8 cellular contexts compared by ENCODE assay signal in genomic region chr12:89707992-89708792, GRCh38. TPM values are rescaled to one million over a fixed set of nuclear protein-coding genes. Genes with fewer than 3 reads are reported as not detected.
DNase-seq lines count a peak whose midpoint lies in the region; FAIRE-seq and TF ChIP-seq lines count a peak whose summit lies in the region.

No MANE protein-coding gene starts in this region.

- H3K36me3 ChIP-seq in H1 (ENCODE audit: control insufficient read depth in 2 of 4, insufficient read depth in 4 of 4, low read length in 3 of 4), result no peaks in the 10 kb centered on the region

- no peak overlapping the region for H3K4ac ChIP-seq in H1 (replicated peaks; ENCODE audit: insufficient read length, low read depth, low read length)

- H3K23me2 ChIP-seq in H1 (ENCODE audit: low read depth, low read length), result peaks cover 14% of the 10 kb centered on the region; the same call in 1 of the 2 replicates

- 2% methylated on average over 48 of the region's 87 CpGs; no CpG with 5 or more reads in 1 of the 2 experiments for WGBS in H1 (ENCODE audit: extremely low coverage in 1 of 2, insufficient coverage in 1 of 2, insufficient read length in 1 of 2, insufficient replicate concordance in 2 of 2, low coverage in 1 of 2, low lambda C conversion rate in 2 of 2, missing lambda C conversion rate in 1 of 2), 2 experiments

- H3K56ac ChIP-seq in H1 (replicated peaks; ENCODE audit: insufficient read length, low read depth, low read length), result no peak overlapping the region

- H2BK15ac ChIP-seq in H1 (ENCODE audit: low read length), result no peak overlapping the region

- no peak overlapping the region for H3K23ac ChIP-seq in H1 (ENCODE audit: insufficient read length)

- H3K14ac ChIP-seq in H1 (ENCODE audit: insufficient read length), result no peak overlapping the region

- H2BK12ac ChIP-seq in H1 (ENCODE audit: low read depth, low read length), result no peak overlapping the region

- no peak overlapping the region for H3K18ac ChIP-seq in H1 (ENCODE audit: extremely low read depth, low read length)

- POLR2A ChIA-PET in H1 (lab: Charles Lee; ENCODE audit: partially characterized antibody), result interaction anchor here (1.2 to 2.7 kb wide), 5 partner anchors 8 to 355 kb away, joined by 3 to 13 read pairs (median 4); partner anchors contain the start of genes DUSP6 and GALNT4

- H3K4me3 ChIP-seq in Jurkat, Clone E6-1 (ENCODE audit: low read length), result peak overlapping the region; percentile 65
- H3K4me3 ChIP-seq in H1 (ENCODE audit: extremely low read depth in 1 of 4, insufficient read depth in 2 of 4, low read depth in 3 of 4, low read length in 4 of 4) (peak overlapping the region; percentile 65 to 86 (median 70)), mononuclear cell (ENCODE audit: low read length) (peak overlapping the region; percentile 90)

- no peak overlapping the region for H4K91ac ChIP-seq in H1 (replicated peaks; ENCODE audit: insufficient read length, low read length)

- H3K79me2 ChIP-seq in H1 (ENCODE audit: control insufficient read depth in 1 of 2, insufficient read depth in 2 of 2, low read length in 2 of 2), result peaks cover 0 to 44% of the 10 kb centered on the region in 2 experiments; a peak in 2 of 4 replicates

- H4K8ac ChIP-seq in H1 (ENCODE audit: extremely low read depth, insufficient read depth, low read length), result peak overlapping the region; percentile 98

- no peak overlapping the region for H2BK20ac ChIP-seq in H1 (ENCODE audit: low read length)

- no peak for TF ChIP-seq POLR2A in H1 (IDR thresholded peaks at IDR 0.05; ENCODE audit: control extremely low read depth in 1 of 2, low read depth in 2 of 2, low read length in 2 of 2)

- CTCF ChIA-PET in H1 (lab: Charles Lee; ENCODE audit: partially characterized antibody), result interaction anchor here (1.2 kb wide), 1 partner anchor 69 kb away, joined by 3 read pairs; no protein-coding TSS in a partner anchor

- no peak for TF ChIP-seq EP300 in H1 (IDR thresholded peaks at IDR 0.05; ENCODE audit: borderline replicate concordance in 1 of 2, low read depth in 2 of 2, low read length in 2 of 2)

- H3K9me3 ChIP-seq in H1 (ENCODE audit: insufficient read depth in 2 of 2, low read depth in 1 of 2, low read length in 1 of 2) (no peaks in the 10 kb centered on the region), mononuclear cell (ENCODE audit: low read depth, low read length) (no peaks in the 10 kb centered on the region)

- TF ChIP-seq RAD21 in H1 (IDR thresholded peaks at IDR 0.05 in 1 of 2, conservative IDR thresholded peaks at IDR 0.05 in 1 of 2; ENCODE audit: low read depth in 2 of 2, low read length in 2 of 2), result peak in 1 of 2 experiments; percentile 19; a peak in 1 of 4 replicates

- no peak overlapping the region for H2AK5ac ChIP-seq in H1 (ENCODE audit: low read depth, low read length)

- H3K4me1 ChIP-seq in H1 (replicated peaks in 1 of 4; ENCODE audit: control insufficient read depth in 3 of 4, insufficient read depth in 4 of 4, low read length in 3 of 4) (no peaks in the 10 kb centered on the region; a peak in 1 of 7 replicates), mononuclear cell (ENCODE audit: insufficient read depth, low read length) (peaks cover 13% of the 10 kb centered on the region)

- peaks cover 11 to 15% of the 10 kb centered on the region in 2 experiments for H4K20me1 ChIP-seq in H1 (replicated peaks in 1 of 2; ENCODE audit: control insufficient read depth in 1 of 2, insufficient read depth in 2 of 2, low read length in 2 of 2)

- no peak overlapping the region for H4K5ac ChIP-seq in H1 (ENCODE audit: insufficient read length, low read depth, low read length)

- peak; percentile 25 for DNase-seq in NK-92 treated with Interleukin-12 subunit alpha and Interleukin-12 subunit beta, amount 100 ng/mL, for 24 hours (lab: John Stamatoyannopoulos, UW)
- no peak for DNase-seq in NK-92 (lab: John Stamatoyannopoulos, UW; ENCODE audit: unreplicated experiment)
- DNase-seq in Jurkat, Clone E6-1 (ENCODE audit: low read depth, low spot score), result no peak
- peak; percentile 38 for DNase-seq in activated CD4-positive, alpha-beta T cell treated with anti-CD3 and anti-CD28 coated beads, Interleukin-2, amount 50 U/mL, for 1 hour
- DNase-seq in H1 (ENCODE audit: low read depth in 1 of 2, low spot score in 2 of 2), result peak in 1 of 2 experiments; percentile 63
- DNase-seq in stimulated activated naive CD4-positive, alpha-beta T cell treated with Interleukin-2 at 50 U/mL for 16 hours (lab: John Stamatoyannopoulos, UW), result peak; percentile 29
- DNase-seq in NCI-H1048 (lab: John Stamatoyannopoulos, UW), result no peak

- no peak overlapping the region for H2AFZ ChIP-seq in H1 (ENCODE audit: low read length)

- peak overlapping the region; percentile 90; the same call in 1 of the 2 replicates for H3K27ac ChIP-seq in H1 (ENCODE audit: low read depth, low read length)

- peak overlapping the region; percentile 63 to 98 for H3K4me2 ChIP-seq in H1 (ENCODE audit: insufficient read depth in 1 of 2, low read depth in 2 of 2, low read length in 2 of 2)

- no peaks in the 10 kb centered on the region; the same call in 1 of the 2 replicates for H3K79me1 ChIP-seq in H1 (ENCODE audit: low read depth, low read length)

- FAIRE-seq in H1 (lab: Jason Lieb, UNC), result no peak

- H3K9ac ChIP-seq in H1 (replicated peaks in 1 of 4; ENCODE audit: extremely low read depth in 1 of 4, low read depth in 3 of 4, low read length in 3 of 4), result peak overlapping the region in 3 of 4 experiments; percentile 80 to 94 (median 90); a peak in 5 of 7 replicates

- TF ChIP-seq CTCF in H1 (IDR thresholded peaks at IDR 0.05; ENCODE audit: control extremely low read depth in 1 of 3, insufficient read depth in 1 of 3, low read depth in 1 of 3, low read length in 3 of 3), result no peak

- H2BK5ac ChIP-seq in H1 (ENCODE audit: low read depth, low read length), result peak overlapping the region; percentile 25; the same call in 1 of the 2 replicates

- no peak overlapping the region for H2BK120ac ChIP-seq in H1 (replicated peaks; ENCODE audit: low read depth, low read length)

- peaks cover 0 to 26% (median 13%) of the 10 kb centered on the region in 4 experiments; a peak in 5 of 7 replicates for H3K27me3 ChIP-seq in H1 (replicated peaks in 1 of 4; ENCODE audit: control insufficient read depth in 3 of 4, extremely low read depth in 1 of 4, insufficient read depth in 3 of 4, low read length in 3 of 4)
- no peaks in the 10 kb centered on the region for H3K27me3 ChIP-seq in mononuclear cell (ENCODE audit: insufficient read depth, low read length)

TF ChIP-seq in H1, 55 proteins besides CTCF, POLR2A, EP300 and RAD21 (continues in another document):
- TF ChIP-seq EGR1 (IDR thresholded peaks at IDR 0.05; ENCODE audit: borderline replicate concordance, low read depth, low read length) (no peak), USF2 (IDR thresholded peaks at IDR 0.05; ENCODE audit: low read length) (no peak), KDM4A (IDR thresholded peaks at IDR 0.05; ENCODE audit: low read depth, low read length, severe bottlenecking) (peak; percentile 69), SIX5 (IDR thresholded peaks at IDR 0.05; ENCODE audit: low read depth, low read length) (no peak), PHF8 (conservative IDR thresholded peaks at IDR 0.05; ENCODE audit: low read depth, low read length) (no peak), SP1 (IDR thresholded peaks at IDR 0.05; ENCODE audit: low read depth, low read length) (no peak), CREB1 (IDR thresholded peaks at IDR 0.05) (no peak), MAX (IDR thresholded peaks at IDR 0.05) (0 out of 2 replicates have a peak, but pooled peaks have one; percentile 12), SIN3A (conservative IDR thresholded peaks at IDR 0.05 in 1 of 2, IDR thresholded peaks at IDR 0.05 in 1 of 2; ENCODE audit: low read depth in 1 of 2, low read length in 2 of 2) (no peak; a peak in 1 of 4 replicates), SP4 (IDR thresholded peaks at IDR 0.05; ENCODE audit: low read length) (no peak), NANOG (IDR thresholded peaks at IDR 0.05; ENCODE audit: insufficient read depth, low read depth, low read length, poor library complexity, severe bottlenecking) (no peak), EZH2 (IDR thresholded peaks at IDR 0.05; ENCODE audit: low read depth, low read length, severe bottlenecking) (no peak), RNF2 (IDR thresholded peaks at IDR 0.05; ENCODE audit: borderline replicate concordance, low read depth, low read length, missing control alignments, poor library complexity, severe bottlenecking) (peak; percentile 32), SP2 (IDR thresholded peaks at IDR 0.05; ENCODE audit: low read length) (no peak), RBBP5 (IDR thresholded peaks at IDR 0.05; ENCODE audit: borderline replicate concordance, low read depth, low read length) (peak; percentile 24; the same call in 1 of the 2 replicates)
- TF ChIP-seq, protein P1, sequence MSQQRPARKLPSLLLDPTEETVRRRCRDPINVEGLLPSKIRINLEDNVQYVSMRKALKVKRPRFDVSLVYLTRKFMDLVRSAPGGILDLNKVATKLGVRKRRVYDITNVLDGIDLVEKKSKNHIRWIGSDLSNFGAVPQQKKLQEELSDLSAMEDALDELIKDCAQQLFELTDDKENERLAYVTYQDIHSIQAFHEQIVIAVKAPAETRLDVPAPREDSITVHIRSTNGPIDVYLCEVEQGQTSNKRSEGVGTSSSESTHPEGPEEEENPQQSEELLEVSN (IDR thresholded peaks at IDR 0.05), result peak; percentile 56; the same call in 1 of the 2 replicates

RNA-seq across cellular contexts. Expression of gene ATP2B1, which starts 0.4 kb away (rescaled TPM):
- polyA plus RNA-seq in Jurkat, Clone E6-1 (2012; ENCODE audit: insufficient read depth, insufficient read length), result 7.4 TPM
- total RNA-seq in H1 (2021; fragmentation: NEBNext Ultra II Directional; extraction: Animal tissue kit (Norgen Biotek cat#: 25700)), result 29.9 and 32.0 TPM in 2 replicates
- polyA plus RNA-seq in H1 (2011; rRNA removed), result 2.5 and 4.3 TPM in 2 replicates
- polyA plus RNA-seq in H1 (2011; cell fraction: cytosol; rRNA removed), result 6.1 TPM
- 5.4 TPM for polyA plus RNA-seq in H1 (2011; cell fraction: nucleus; rRNA removed)
- 14.3 to 32.7 TPM (median 18.1 TPM) in 4 replicates for polyA plus RNA-seq in H1 (2012, experiment 1 of 2)
- polyA plus RNA-seq in H1 (2012, experiment 2 of 2), result 0.92 TPM
- 30.4 TPM for polyA plus RNA-seq in H1 (2013, experiment 1 of 2)
- polyA plus RNA-seq in H1 (2013, experiment 2 of 2), result 33.8 TPM
- polyA minus RNA-seq in H1 (2011; rRNA and poly(A)+ RNA removed), result 14.9 and 22.2 TPM in 2 replicates
- polyA minus RNA-seq in H1 (2011; cell fraction: cytosol; rRNA and poly(A)+ RNA removed), result 15.8 TPM
- polyA minus RNA-seq in H1 (2011; cell fraction: nucleus; rRNA and poly(A)+ RNA removed), result 42.7 TPM
- 408 TPM for total RNA-seq in mononuclear cell

Comparison
In these comparisons a context has a peak if more than half of its experiments do, and no peak if none do; other contexts are left out.
1. DNase-seq: peak in NK-92 treated with Interleukin-12 subunit alpha and Interleukin-12 subunit beta, amount 100 ng/mL, for 24 hours (single experiment), activated CD4-positive, alpha-beta T cell treated with anti-CD3 and anti-CD28 coated beads, Interleukin-2, amount 50 U/mL, for 1 hour (single experiment) and stimulated activated naive CD4-positive, alpha-beta T cell treated with Interleukin-2 at 50 U/mL for 16 hours (single experiment); none in NK-92 (single experiment), Jurkat, Clone E6-1 (single experiment) and NCI-H1048 (single experiment).
2. RNA of gene ATP2B1, which starts 0.4 kb away (total RNA-seq): 408 TPM in mononuclear cell (single experiment); 29.9 to 32.0 TPM in H1; every median in the first group is over 10 times any median in the second.
3. Peak in every context shown above with its lines, with median percentiles within 50 percentile points of each other: H3K4me3 ChIP-seq.